26 cellular contexts compared by ENCODE assay signal in the genomic region with DNA sequence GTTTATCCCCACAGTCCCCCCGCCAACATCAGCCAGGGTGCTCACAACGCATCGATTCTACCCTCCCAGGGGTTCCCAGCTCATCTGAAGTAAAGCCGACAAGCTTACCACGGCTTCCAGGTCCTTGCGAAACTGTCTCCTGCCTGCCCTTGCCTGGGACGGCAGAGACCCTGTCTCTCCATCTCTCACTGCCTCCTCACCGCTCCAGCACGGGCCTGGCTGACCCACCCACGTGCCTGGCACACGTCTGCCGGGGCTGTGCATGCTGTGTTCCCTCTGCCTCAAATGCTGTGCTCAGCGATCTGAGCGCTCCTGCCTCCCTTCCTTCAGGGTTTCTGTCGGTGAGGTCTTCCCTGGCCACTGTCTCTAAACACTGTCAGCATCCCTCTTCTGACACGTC.
DNase-seq lines count a peak whose midpoint lies in the region; ATAC-seq, FAIRE-seq and TF ChIP-seq lines count a peak whose summit lies in the region.
"Had no signal": no experiment of that assay in that cellular context is flagged by ENCODE, and none has a peak within 500 bp of the region (broad histone marks: within the 10 kb centered on the region; RNA-seq: fewer than 3 reads in every experiment).

No MANE protein-coding gene starts in this region.

- H3K18ac ChIP-seq in neuronal stem cell (ENCODE audit: low read length) = no peak overlapping the region

- TF ChIP-seq CTCF in kidney (IDR thresholded peaks at IDR 0.05; ENCODE audit: borderline replicate concordance, extremely low read depth, insufficient read depth) = no peak

- H3K14ac ChIP-seq in neuronal stem cell (ENCODE audit: low read length) = peak overlapping the region; percentile 75

- DNase-seq in HEK293T (ENCODE audit: extremely low spot score) (no peak), kidney (peak; percentile 54), neuronal stem cell (ENCODE audit: low spot score) (no peak), HuH-7.5 (ENCODE audit: low spot score) (no peak), NOMO-1 treated with DMSO at 0.1 percent for 48 hours (lab: John Stamatoyannopoulos, UW; ENCODE audit: unreplicated experiment) (no peak)
- DNase-seq in activated CD8-positive, alpha-beta memory T cell treated with anti-CD3 and anti-CD28 coated beads, Interleukin-2, amount 50 U/mL, for 48 hours = no peak
- DNase-seq: C1 segment of cervical spinal cord; Caco-2; CD8-positive, alpha-beta T cell; DMS 273 treated with DMSO at 0.1 percent for 48 hours; DMS79; EL; GF-D8; MM.1S; NCI-H1694; NCI-H2081; NCI-H2227 treated with DMSO at 0.1 percent for 48 hours; NCI-H510A; NCI-H748 treated with DMSO at 0.1 percent for 48 hours; PC-3; SJCRH30 had no signal

- H3K4ac ChIP-seq in neuronal stem cell (ENCODE audit: low read length) = no peak overlapping the region

- no peak for FAIRE-seq in kidney (lab: Jason Lieb, UNC)
- FAIRE-seq: H54 had no signal

- H3K4me1 ChIP-seq in kidney (ENCODE audit: control insufficient read depth in 1 of 2, insufficient read depth in 1 of 2, low read depth in 1 of 2, low read length in 2 of 2) (no peaks in the 10 kb centered on the region), neuronal stem cell (ENCODE audit: control insufficient read depth in 2 of 2, insufficient read depth in 1 of 2, low read depth in 1 of 2, low read length in 2 of 2) (no peaks in the 10 kb centered on the region)
- H3K4me1 ChIP-seq: Caco-2, SJCRH30 had no signal

- H2AK5ac ChIP-seq in neuronal stem cell (ENCODE audit: low read depth, low read length) = no peak overlapping the region

- H3K4me3 ChIP-seq in kidney (ENCODE audit: low read length in 2 of 2) = no peak overlapping the region
- H3K4me3 ChIP-seq in neuronal stem cell (ENCODE audit: low read length in 2 of 2) = peak overlapping the region in 1 of 2 donors; percentile 63
- H3K4me3 ChIP-seq: SJCRH30 had no signal

- H4K91ac ChIP-seq in neuronal stem cell (ENCODE audit: low read depth, low read length, poor library complexity) = no peak overlapping the region

- no peaks in the 10 kb centered on the region for H3K36me3 ChIP-seq in kidney (ENCODE audit: control insufficient read depth in 1 of 2, insufficient read depth in 2 of 2, low read length in 2 of 2)
- H3K36me3 ChIP-seq in neuronal stem cell (replicated peaks in 1 of 2; ENCODE audit: control insufficient read depth in 2 of 2, insufficient read depth in 2 of 2, low read length in 2 of 2) = no peaks in the 10 kb centered on the region
- H3K36me3 ChIP-seq: SJCRH30 had no signal

- no peaks in the 10 kb centered on the region for H3K79me1 ChIP-seq in neuronal stem cell (ENCODE audit: low read depth, low read length)

- no peak overlapping the region for H2BK5ac ChIP-seq in neuronal stem cell (ENCODE audit: low read length)

- CTCF ChIA-PET in HEK293T (lab: Yijun Ruan, JAX) = no interaction called here

- no peak overlapping the region for H2BK120ac ChIP-seq in neuronal stem cell (ENCODE audit: low read depth, low read length)

- no peak overlapping the region for H2BK15ac ChIP-seq in neuronal stem cell (ENCODE audit: low read length)

- H3K4me2 ChIP-seq in neuronal stem cell (ENCODE audit: insufficient read depth, low read length, poor library complexity, severe bottlenecking) = no peak overlapping the region
- H3K4me2 ChIP-seq: KMS-11 had no signal

- H3K23ac ChIP-seq in neuronal stem cell (ENCODE audit: low read depth, low read length, poor library complexity) = no peak overlapping the region

- no peak overlapping the region for H3K9ac ChIP-seq in kidney (ENCODE audit: low read length in 2 of 2)
- no peak overlapping the region for H3K9ac ChIP-seq in neuronal stem cell (ENCODE audit: low read depth, low read length, poor library complexity)
- H3K9ac ChIP-seq: KMS-11 had no signal

- no peak overlapping the region for H2AFZ ChIP-seq in neuronal stem cell (ENCODE audit: low read length)

- no CpG with 5 or more reads among the region's 16 CpGs for WGBS in neuronal stem cell (ENCODE audit: extremely low coverage in 2 of 2, insufficient read length in 2 of 2, insufficient replicate concordance in 1 of 2), 2 donors

- no peak overlapping the region for H2BK12ac ChIP-seq in neuronal stem cell (ENCODE audit: low read length)

- intact Hi-C loops in kidney (cut with DNase I) = no loop called here

- no peaks in the 10 kb centered on the region for H3K27me3 ChIP-seq in neuronal stem cell (ENCODE audit: control insufficient read depth in 3 of 3, insufficient read depth in 3 of 3, low read depth in 1 of 3, low read length in 3 of 3)
- H3K27me3 ChIP-seq: SJCRH30 had no signal

- no peak for ATAC-seq in HG03095 (IDR thresholded peaks at IDR 0.05; ENCODE audit: unreplicated experiment)
- ATAC-seq: CD8-positive, alpha-beta T cell; PC-3; Right ventricle myocardium inferior; SK-N-SH treated with all-trans-retinoic acid at 6 μM for 48 hours had no signal

- peaks cover 0 to 4% of the 10 kb centered on the region in 2 donors for H3K9me3 ChIP-seq in kidney (ENCODE audit: control insufficient read depth in 1 of 2, low read length in 2 of 2)
- peaks cover 2 to 6% of the 10 kb centered on the region in 2 donors for H3K9me3 ChIP-seq in neuronal stem cell (replicated peaks in 1 of 2; ENCODE audit: control insufficient read depth in 2 of 2, insufficient read depth in 1 of 2, low read depth in 1 of 2, low read length in 2 of 2)

- POLR2A ChIA-PET in HEK293T (lab: Yijun Ruan, JAX) = no interaction called here

- H4K8ac ChIP-seq in neuronal stem cell (ENCODE audit: low read depth, low read length) = no peak overlapping the region

- no peak overlapping the region for H3K27ac ChIP-seq in kidney (ENCODE audit: low read depth in 2 of 2, low read length in 2 of 2)
- H3K27ac ChIP-seq in neuronal stem cell (replicated peaks; ENCODE audit: low read length) = no peak overlapping the region
- H3K27ac ChIP-seq: KMS-11, SJCRH30 had no signal

TF ChIP-seq in HEK293T, 16 proteins besides CTCF, POLR2A, EP300 and RAD21:
- TF ChIP-seq SP1 (IDR thresholded peaks at IDR 0.05) = no peak
- no peak for TF ChIP-seq LEF1 (IDR thresholded peaks at IDR 0.05; ENCODE audit: borderline replicate concordance)
- TF ChIP-seq L3MBTL2 (conservative IDR thresholded peaks at IDR 0.05) = peak; percentile 70
- TF ChIP-seq CTBP1 (IDR thresholded peaks at IDR 0.05; ENCODE audit: borderline replicate concordance) = no peak
TF ChIP-seq in HEK293T: peak in this region for 1.
